ENCODE assay signal across 1 cellular context in genomic region chr21:43775795-43776430, GRCh38.
A peak's percentile ranks its signal among the peaks of the same experiment; 100 is the strongest.
TF ChIP-seq lines count a peak whose summit lies in the region.

CSTB (minus strand) TSS chr21:43776308; CDS start chr21:43776269, 39 bp downstream.

TF ChIP-seq in HepG2, 621 proteins besides CTCF, POLR2A, EP300 and RAD21 (continued from another document and continues in another):
- TF ChIP-seq IRF1 (CRISPR knock-in tag; IDR thresholded peaks at IDR 0.05; ENCODE audit: low read depth) (no peak), YEATS2 (CRISPR knock-in tag; IDR thresholded peaks at IDR 0.05; ENCODE audit: borderline replicate concordance) (no peak), STAT5B (CRISPR knock-in tag; IDR thresholded peaks at IDR 0.05) (no peak), MTA3 (CRISPR knock-in tag; IDR thresholded peaks at IDR 0.05) (no peak), MEIS1 (CRISPR knock-in tag; IDR thresholded peaks at IDR 0.05; ENCODE audit: borderline replicate concordance) (no peak), FOXP1 (IDR thresholded peaks at IDR 0.05) (no peak), FOXP1 (CRISPR knock-in tag; IDR thresholded peaks at IDR 0.05) (no peak), KDM5A (IDR thresholded peaks at IDR 0.05; ENCODE audit: borderline replicate concordance, low read length) (peak; percentile 42; the same call in 1 of the 2 replicates), ZMYM2 (CRISPR knock-in tag; IDR thresholded peaks at IDR 0.05) (no peak), ATM (IDR thresholded peaks at IDR 0.05; ENCODE audit: borderline replicate concordance) (no peak), HMGA1 (CRISPR knock-in tag; conservative IDR thresholded peaks at IDR 0.05) (no peak), HMGXB4 (CRISPR knock-in tag; IDR thresholded peaks at IDR 0.05; ENCODE audit: borderline replicate concordance in 1 of 2, low read depth in 1 of 2) (peak in 1 of 2 experiments; percentile 88; a peak in 3 of 4 replicates), ZNF530 (CRISPR knock-in tag; IDR thresholded peaks at IDR 0.05; ENCODE audit: low read depth) (no peak), TBX3 (IDR thresholded peaks at IDR 0.05; ENCODE audit: borderline replicate concordance) (no peak), MAF1 (CRISPR knock-in tag; IDR thresholded peaks at IDR 0.05; ENCODE audit: borderline replicate concordance) (no peak), ATF7-NPFF (CRISPR knock-in tag; IDR thresholded peaks at IDR 0.05; ENCODE audit: low read depth) (peak; percentile 66), ZNF331 (CRISPR knock-in tag; IDR thresholded peaks at IDR 0.05) (no peak), ZNF589 (CRISPR knock-in tag; conservative IDR thresholded peaks at IDR 0.05) (0 out of 2 replicates have a peak, but pooled peaks have one; percentile 28), ZFP82 (CRISPR knock-in tag; IDR thresholded peaks at IDR 0.05; ENCODE audit: borderline replicate concordance) (peak; percentile 56; the same call in 1 of the 2 replicates), ZNF276 (CRISPR knock-in tag; IDR thresholded peaks at IDR 0.05; ENCODE audit: low read depth) (no peak; the same call in 1 of the 2 replicates), ZNF333 (CRISPR knock-in tag; IDR thresholded peaks at IDR 0.05; ENCODE audit: borderline replicate concordance) (no peak), MXD1 (CRISPR knock-in tag; IDR thresholded peaks at IDR 0.05) (peak; percentile 67; the same call in 1 of the 2 replicates), USF2 (IDR thresholded peaks at IDR 0.05; ENCODE audit: low read depth, low read length) (peak; percentile 81), USF2 (CRISPR knock-in tag; IDR thresholded peaks at IDR 0.05; ENCODE audit: borderline replicate concordance) (peak; percentile 75; the same call in 1 of the 2 replicates), SKI (IDR thresholded peaks at IDR 0.05; ENCODE audit: partially characterized antibody) (no peak), ZNF710 (CRISPR knock-in tag; IDR thresholded peaks at IDR 0.05; ENCODE audit: borderline replicate concordance) (no peak), ZNF256 (CRISPR knock-in tag; conservative IDR thresholded peaks at IDR 0.05) (0 out of 2 replicates have a peak, but pooled peaks have one; percentile 41), MXD3 (CRISPR knock-in tag; IDR thresholded peaks at IDR 0.05) (peak; percentile 69; the same call in 1 of the 2 replicates), JARID2 (CRISPR knock-in tag; IDR thresholded peaks at IDR 0.05; ENCODE audit: insufficient replicate concordance) (no peak), RAD51 (IDR thresholded peaks at IDR 0.05; ENCODE audit: borderline replicate concordance) (peak; percentile 89), ZNF24 (IDR thresholded peaks at IDR 0.05) (no peak), ZNF335 (CRISPR knock-in tag; IDR thresholded peaks at IDR 0.05) (no peak), SCMH1 (CRISPR knock-in tag; IDR thresholded peaks at IDR 0.05; ENCODE audit: borderline replicate concordance) (no peak), E2F1 (CRISPR knock-in tag; IDR thresholded peaks at IDR 0.05) (no peak), NR1H2 (CRISPR knock-in tag; IDR thresholded peaks at IDR 0.05; ENCODE audit: borderline replicate concordance, low read depth) (no peak), SNAPC5 (CRISPR knock-in tag; IDR thresholded peaks at IDR 0.05; ENCODE audit: borderline replicate concordance) (no peak), ZNF235 (CRISPR knock-in tag; IDR thresholded peaks at IDR 0.05; ENCODE audit: borderline replicate concordance) (peak; percentile 63; the same call in 1 of the 2 replicates), ADNP (CRISPR knock-in tag; IDR thresholded peaks at IDR 0.05) (no peak), NFKB2 (CRISPR knock-in tag; IDR thresholded peaks at IDR 0.05; ENCODE audit: borderline replicate concordance) (no peak; the same call in 1 of the 2 replicates), ZSCAN29 (CRISPR knock-in tag; conservative IDR thresholded peaks at IDR 0.05) (0 out of 2 replicates have a peak, but pooled peaks have one; percentile 49), ZNF430 (CRISPR knock-in tag; IDR thresholded peaks at IDR 0.05) (peak; percentile 25; the same call in 1 of the 2 replicates), TFAP4 (IDR thresholded peaks at IDR 0.05; ENCODE audit: borderline replicate concordance, low read depth) (no peak), ZNF782 (CRISPR knock-in tag; IDR thresholded peaks at IDR 0.05; ENCODE audit: borderline replicate concordance) (no peak), ZNF446 (CRISPR knock-in tag; IDR thresholded peaks at IDR 0.05) (peak; percentile 75), WIZ (CRISPR knock-in tag; IDR thresholded peaks at IDR 0.05) (no peak), ZNF800 (CRISPR knock-in tag; IDR thresholded peaks at IDR 0.05) (peak; percentile 54; the same call in 1 of the 2 replicates)
